ENCODE assay signal across 28 cellular contexts in genomic region chr5:136202800-136203199, GRCh38. TPM values are rescaled to one million over a fixed set of nuclear protein-coding genes. Genes with fewer than 3 reads are reported as not detected.
DNase-seq lines count a peak whose midpoint lies in the region; ATAC-seq and TF ChIP-seq lines count a peak whose summit lies in the region.
"Had no signal": no experiment of that assay in that cellular context is flagged by ENCODE, and none has a peak within 500 bp of the region (broad histone marks: within the 10 kb centered on the region; RNA-seq: fewer than 3 reads in every experiment).

No MANE protein-coding gene starts in this region.

- H3K4me3 ChIP-seq in right atrium auricular region (no peak overlapping the region), fibroblast of pulmonary artery (replicated peaks; ENCODE audit: low read depth, low read length) (no peak overlapping the region)
- H3K4me3 ChIP-seq: colonic mucosa, gastrocnemius medialis, GM23248, MG63, right lobe of liver had no signal

- CTCF ChIA-PET in activated CD8-positive, alpha-beta T cell treated with anti-CD3 and anti-CD28 coated beads, Interleukin-2, amount 10 ng/mL, durations not matched to agents 7 days and 5 days (lab: Charles Lee), result no interaction called here
- CTCF ChIA-PET in Calu3 (lab: Charles Lee), result interaction anchor here (0.6 to 1.1 kb wide), 2 partner anchors 18 to 121 kb away, joined by 3 to 4 read pairs; no protein-coding TSS in a partner anchor

- H3K9me3 Mint-ChIP-seq in nephron (no peaks in the 10 kb centered on the region), Calu3 (ENCODE audit: low read depth, unreplicated experiment) (peaks cover 3% of the 10 kb centered on the region)
- H3K9me3 Mint-ChIP-seq in activated CD8-positive, alpha-beta T cell treated with anti-CD3 and anti-CD28 coated beads, Interleukin-2, amount 10 ng/mL, durations not matched to agents 7 days and 5 days (ENCODE audit: insufficient read depth), result no peaks in the 10 kb centered on the region
- H3K9me3 Mint-ChIP-seq: activated T-cell treated with anti-CD3 and anti-CD28 coated beads, Interleukin-2, amount 50 U/mL, for 24 hours; natural killer cell; stimulated activated naive CD8-positive, alpha-beta T cell treated with anti-CD3 and anti-CD28 coated beads, Interleukin-15, amount 100 ng/mL, for 72 hours had no signal

- intact Hi-C loops in cardiac septum (cut with DNase I), result no loop called here
- intact Hi-C loops in Calu3 (cut with micrococcal nuclease; ENCODE audit: unreplicated experiment), result no loop called here

- peak overlapping the region; percentile 75 to 78 (median 76) for H3K4me3 Mint-ChIP-seq in nephron
- H3K4me3 Mint-ChIP-seq in activated CD8-positive, alpha-beta T cell treated with anti-CD3 and anti-CD28 coated beads, Interleukin-2, amount 10 ng/mL, durations not matched to agents 7 days and 5 days, result no peak overlapping the region
- H3K4me3 Mint-ChIP-seq in Calu3 (ENCODE audit: low read depth, unreplicated experiment), result no peak overlapping the region
- H3K4me3 Mint-ChIP-seq: activated T-cell treated with anti-CD3 and anti-CD28 coated beads, Interleukin-2, amount 50 U/mL, for 24 hours; CD14-positive monocyte; natural killer cell; stimulated activated naive CD8-positive, alpha-beta T cell treated with anti-CD3 and anti-CD28 coated beads, Interleukin-15, amount 100 ng/mL, for 72 hours had no signal

- ATAC-seq in activated CD8-positive, alpha-beta T cell treated with anti-CD3 and anti-CD28 coated beads, Interleukin-2, amount 10 ng/mL, durations not matched to agents 7 days and 5 days, result no peak
- no peak for ATAC-seq in GM18858 (IDR thresholded peaks at IDR 0.05; ENCODE audit: unreplicated experiment)
- ATAC-seq: gastrocnemius medialis; natural killer cell; right lobe of liver; stimulated activated naive CD8-positive, alpha-beta T cell treated with anti-CD3 and anti-CD28 coated beads, Interleukin-15, amount 100 ng/mL, for 72 hours had no signal

- peaks cover 19% of the 10 kb centered on the region for H3K27me3 Mint-ChIP-seq in nephron (ENCODE audit: low read depth)
- peaks cover 15% of the 10 kb centered on the region for H3K27me3 Mint-ChIP-seq in activated CD8-positive, alpha-beta T cell treated with anti-CD3 and anti-CD28 coated beads, Interleukin-2, amount 10 ng/mL, durations not matched to agents 7 days and 5 days (ENCODE audit: low read depth)
- no peaks in the 10 kb centered on the region for H3K27me3 Mint-ChIP-seq in Calu3 (ENCODE audit: unreplicated experiment)

- H3K36me3 Mint-ChIP-seq in nephron (ENCODE audit: low read depth) (no peaks in the 10 kb centered on the region), Calu3 (ENCODE audit: insufficient read depth, unreplicated experiment) (no peaks in the 10 kb centered on the region)
- no peaks in the 10 kb centered on the region for H3K36me3 Mint-ChIP-seq in activated CD8-positive, alpha-beta T cell treated with anti-CD3 and anti-CD28 coated beads, Interleukin-2, amount 10 ng/mL, durations not matched to agents 7 days and 5 days (ENCODE audit: low read depth)
- H3K36me3 Mint-ChIP-seq: CD14-positive monocyte, natural killer cell had no signal

- H3K4me1 Mint-ChIP-seq in nephron, result peaks cover 5% of the 10 kb centered on the region
- no peaks in the 10 kb centered on the region for H3K4me1 Mint-ChIP-seq in activated CD8-positive, alpha-beta T cell treated with anti-CD3 and anti-CD28 coated beads, Interleukin-2, amount 10 ng/mL, durations not matched to agents 7 days and 5 days (ENCODE audit: low read depth)
- peaks cover 34% of the 10 kb centered on the region for H3K4me1 Mint-ChIP-seq in Calu3 (ENCODE audit: low read depth, unreplicated experiment)
- H3K4me1 Mint-ChIP-seq: CD14-positive monocyte; natural killer cell; stimulated activated naive CD8-positive, alpha-beta T cell treated with anti-CD3 and anti-CD28 coated beads, Interleukin-15, amount 100 ng/mL, for 72 hours had no signal

- no peaks in the 10 kb centered on the region for H3K27me3 ChIP-seq in right atrium auricular region
- H3K27me3 ChIP-seq: colonic mucosa, gastrocnemius medialis, MG63, right lobe of liver had no signal

- H3K27ac Mint-ChIP-seq in nephron (peak overlapping the region; percentile 44 to 69 (median 55)), Calu3 (ENCODE audit: unreplicated experiment) (no peak overlapping the region)
- H3K27ac Mint-ChIP-seq in activated CD8-positive, alpha-beta T cell treated with anti-CD3 and anti-CD28 coated beads, Interleukin-2, amount 10 ng/mL, durations not matched to agents 7 days and 5 days, result no peak overlapping the region
- H3K27ac Mint-ChIP-seq: activated T-cell treated with anti-CD3 and anti-CD28 coated beads, Interleukin-2, amount 50 U/mL, for 24 hours; CD14-positive monocyte; natural killer cell; stimulated activated naive CD8-positive, alpha-beta T cell treated with anti-CD3 and anti-CD28 coated beads, Interleukin-15, amount 100 ng/mL, for 72 hours had no signal

- no TSS peak for BruUV-seq in Calu3 (replicated peaks; lab: Mats Ljungman, UMichigan)

- H3K4me1 ChIP-seq in right atrium auricular region, result no peaks in the 10 kb centered on the region
- H3K4me1 ChIP-seq: colonic mucosa, gastrocnemius medialis, right lobe of liver had no signal

- TF ChIP-seq CTCF in right atrium auricular region (IDR thresholded peaks at IDR 0.05) (no peak), fibroblast of pulmonary artery (IDR thresholded peaks at IDR 0.05; ENCODE audit: low read length, missing control alignments) (no peak), nephron (IDR thresholded peaks at IDR 0.05; ENCODE audit: unreplicated experiment in 3 of 3) (no peak), Calu3 (IDR thresholded peaks at IDR 0.05; ENCODE audit: unreplicated experiment) (no peak)

- POLR2A ChIA-PET in activated CD8-positive, alpha-beta T cell treated with anti-CD3 and anti-CD28 coated beads, Interleukin-2, amount 10 ng/mL, durations not matched to agents 7 days and 5 days (lab: Charles Lee), result no interaction called here

- H3K36me3 ChIP-seq in right atrium auricular region, result no peaks in the 10 kb centered on the region
- H3K36me3 ChIP-seq: colonic mucosa, gastrocnemius medialis, MG63, right lobe of liver had no signal

- DNase-seq in right atrium auricular region (ENCODE audit: low spot score), result peak; percentile 13
- no peak for DNase-seq in cardiac septum (ENCODE audit: low spot score)
- DNase-seq in fibroblast of pulmonary artery (ENCODE audit: low read depth), result peak; percentile 6
- peak; percentile 35 for DNase-seq in ureter (ENCODE audit: low spot score)
- DNase-seq in activated CD8-positive, alpha-beta T cell treated with anti-CD3 and anti-CD28 coated beads, Interleukin-2, amount 10 ng/mL, durations not matched to agents 7 days and 5 days, result no peak
- no peak for DNase-seq in Calu3
- DNase-seq: ACHN; activated CD4-positive, alpha-beta T cell treated with anti-CD3 and anti-CD28 coated beads, Interleukin-2, amount 50 U/mL, for 1 hour; activated naive CD4-positive, alpha-beta T cell treated with anti-CD3 and anti-CD28 coated beads, Interleukin-2, amount 50 U/mL, for 16 hours; activated T-cell treated with anti-CD3 and anti-CD28 coated beads, Interleukin-2, amount 50 U/mL, for 24 hours; colonic mucosa; DMS153; gastrocnemius medialis; GM23248; MG63; natural killer cell; NCI-H2029; right lobe of liver; Right ventricle myocardium superior; stimulated activated CD4-positive, alpha-beta T cell treated with anti-CD3 and anti-CD28 coated beads, Interleukin-1b, Interleukin-23, amount 100 ng/mL, for 48 hours; stimulated activated naive CD8-positive, alpha-beta T cell treated with anti-CD3 and anti-CD28 coated beads, Interleukin-15, amount 100 ng/mL, for 72 hours had no signal

- no peak overlapping the region for H3K27ac ChIP-seq in right atrium auricular region
- H3K27ac ChIP-seq: colonic mucosa, gastrocnemius medialis, GM23248, right lobe of liver had no signal

- H3K9me3 ChIP-seq in right atrium auricular region, result peaks cover 0 to 11% of the 10 kb centered on the region in 2 donors
- H3K9me3 ChIP-seq: colonic mucosa, gastrocnemius medialis, MG63, right lobe of liver had no signal

RNA-seq across cellular contexts. Expression of gene SMIM32, which starts 9.8 kb away (rescaled TPM):
- total RNA-seq in right atrium auricular region, result not detected
- not detected for total RNA-seq in cardiac septum
- not detected for total RNA-seq in ureter
- not detected for total RNA-seq in activated CD8-positive, alpha-beta T cell treated with anti-CD3 and anti-CD28 coated beads, Interleukin-2, amount 10 ng/mL, durations not matched to agents 7 days and 5 days
- total RNA-seq in Calu3 (2022), result 0.37 and 0.42 TPM in 2 replicates
- total RNA-seq: epithelial cell of proximal tubule, GM23248, lung microvascular endothelial cell, natural killer cell, NCI-H460, Right ventricle myocardium superior, urinary bladder had no signal

Comparison
In these comparisons a context has a peak if more than half of its experiments do, and no peak if none do; other contexts are left out.
1. DNase-seq: peak in right atrium auricular region (single experiment), fibroblast of pulmonary artery (single experiment) and ureter (single experiment); none in cardiac septum (single experiment), activated CD8-positive, alpha-beta T cell treated with anti-CD3 and anti-CD28 coated beads, Interleukin-2, amount 10 ng/mL, durations not matched to agents 7 days and 5 days (single experiment) and Calu3 (single experiment).
2. H3K27ac Mint-ChIP-seq: peak in nephron (3 of 3); none in activated CD8-positive, alpha-beta T cell treated with anti-CD3 and anti-CD28 coated beads, Interleukin-2, amount 10 ng/mL, durations not matched to agents 7 days and 5 days (single experiment) and Calu3 (single experiment).
3. H3K4me3 Mint-ChIP-seq: peak in nephron (3 of 3); none in activated CD8-positive, alpha-beta T cell treated with anti-CD3 and anti-CD28 coated beads, Interleukin-2, amount 10 ng/mL, durations not matched to agents 7 days and 5 days (single experiment) and Calu3 (single experiment).